Comparison of ENCODE assay signal across 8 cellular contexts in genomic region chr6:10838794-10839333, GRCh38. TPM values are rescaled to one million over a fixed set of nuclear protein-coding genes. Genes with fewer than 3 reads are reported as not detected.
DNase-seq lines count a peak whose midpoint lies in the region; ATAC-seq and TF ChIP-seq lines count a peak whose summit lies in the region.

No MANE protein-coding gene starts in this region.

- H3K9me3 ChIP-seq in cardiac muscle cell (ENCODE audit: low read depth) (no peaks in the 10 kb centered on the region), ovary (peaks cover 0 to 4% of the 10 kb centered on the region in 2 donors)

- H3K27me3 ChIP-seq in cardiac muscle cell = peaks cover 9% of the 10 kb centered on the region
- no peaks in the 10 kb centered on the region for H3K27me3 ChIP-seq in ovary

- intact Hi-C loops in cardiac septum (cut with DNase I) (no loop called here), ovary (cut with DNase I) (no loop called here)

- H3K27me3 Mint-ChIP-seq in endothelial cell (ENCODE audit: unreplicated experiment) = peaks cover 7% of the 10 kb centered on the region

- WGBS in ovary, 3 donors = 61 to 65% (median 64%) methylated on average over 8 of the region's 8 CpGs

- peaks cover 2% of the 10 kb centered on the region for H3K4me1 Mint-ChIP-seq in endothelial cell (ENCODE audit: unreplicated experiment)

- H3K36me3 ChIP-seq in cardiac muscle cell (no peaks in the 10 kb centered on the region), ovary (no peaks in the 10 kb centered on the region)

- TF ChIP-seq EP300 in ovary (IDR thresholded peaks at IDR 0.05) = no peak

- H3K27ac Mint-ChIP-seq in endothelial cell (ENCODE audit: unreplicated experiment) = peak overlapping the region; percentile 89

- DNase-seq in cardiac muscle cell (ENCODE audit: low read depth in 1 of 2, low spot score in 1 of 2) (no peak), cardiac septum (ENCODE audit: low spot score) (no peak), RKO (ENCODE audit: low spot score) (peak; percentile 27), endothelial cell (ENCODE audit: low spot score) (no peak), ovary (no peak), DMS153 treated with DMSO at 0.1 percent for 48 hours (lab: John Stamatoyannopoulos, UW; ENCODE audit: unreplicated experiment) (no peak), NCI-H1092 (lab: John Stamatoyannopoulos, UW) (no peak)

- peak overlapping the region; percentile 91 for H3K4me3 Mint-ChIP-seq in endothelial cell (ENCODE audit: unreplicated experiment)

- H3K36me3 Mint-ChIP-seq in endothelial cell (ENCODE audit: low read depth, unreplicated experiment) = no peaks in the 10 kb centered on the region

- TF ChIP-seq POLR2A in ovary (IDR thresholded peaks at IDR 0.05) = no peak

- H3K4me3 ChIP-seq in cardiac muscle cell (peak overlapping the region; percentile 71), ovary (peak overlapping the region; percentile 48)

- no peak for TF ChIP-seq CTCF in cardiac muscle cell (IDR thresholded peaks at IDR 0.05; ENCODE audit: low read depth, low read length)
- no peak for TF ChIP-seq CTCF in endothelial cell (IDR thresholded peaks at IDR 0.05; ENCODE audit: unreplicated experiment)
- no peak for TF ChIP-seq CTCF in ovary (IDR thresholded peaks at IDR 0.05)

- H3K9me3 Mint-ChIP-seq in endothelial cell (ENCODE audit: unreplicated experiment) = no peaks in the 10 kb centered on the region

- H3K27ac ChIP-seq in cardiac muscle cell (no peak overlapping the region), ovary (no peak overlapping the region)

- peak; percentile 70 for ATAC-seq in HG02938 (IDR thresholded peaks at IDR 0.05; ENCODE audit: unreplicated experiment)

- H3K4me1 ChIP-seq in cardiac muscle cell (ENCODE audit: low read depth) = peaks cover 9% of the 10 kb centered on the region
- H3K4me1 ChIP-seq in ovary (ENCODE audit: insufficient read depth) = no peaks in the 10 kb centered on the region

RNA-seq across cellular contexts. Expression of gene MAK, which starts 0.5 kb away (rescaled TPM):
- 0.04 and 0.18 TPM in 2 replicates for total RNA-seq in cardiac muscle cell
- 0.49 and 0.77 TPM in 2 replicates for polyA plus RNA-seq in cardiac muscle cell
- 0.08 TPM for total RNA-seq in cardiac septum
- not detected for total RNA-seq in endothelial cell (ENCODE audit: unreplicated experiment)
- total RNA-seq in ovary = 1 to 10 TPM in 1 of 7 donors, under 1 TPM in 4, not detected in 2; 0.10 to 4.8 (median 0.25) TPM
- polyA plus RNA-seq in ovary = under 1 TPM in 1 of 2 donors, not detected in 1; 0.06 TPM

RNA-seq across cellular contexts. Expression of gene GCM2, which starts 43.0 kb away (rescaled TPM):
- total RNA-seq in cardiac muscle cell (not detected in 2 replicates), cardiac septum (not detected), endothelial cell (ENCODE audit: unreplicated experiment) (not detected), ovary (not detected)
- polyA plus RNA-seq in cardiac muscle cell (not detected in 2 replicates), ovary (not detected)

RNA-seq across cellular contexts. Expression of gene SYCP2L, which starts 48.0 kb away (rescaled TPM):
- total RNA-seq in cardiac muscle cell (3.4 and 6.9 TPM in 2 replicates), cardiac septum (1.00 TPM), endothelial cell (ENCODE audit: unreplicated experiment) (8.1 TPM), ovary (1 to 10 TPM in 6 of 7 donors, under 1 TPM in 1; 0.83 to 2.1 (median 1.3) TPM)
- polyA plus RNA-seq in cardiac muscle cell (0.51 and 4.5 TPM in 2 replicates), ovary (under 1 TPM; 0.41 to 0.75 TPM)
